32 cellular contexts compared by ENCODE assay signal in the genomic region with DNA sequence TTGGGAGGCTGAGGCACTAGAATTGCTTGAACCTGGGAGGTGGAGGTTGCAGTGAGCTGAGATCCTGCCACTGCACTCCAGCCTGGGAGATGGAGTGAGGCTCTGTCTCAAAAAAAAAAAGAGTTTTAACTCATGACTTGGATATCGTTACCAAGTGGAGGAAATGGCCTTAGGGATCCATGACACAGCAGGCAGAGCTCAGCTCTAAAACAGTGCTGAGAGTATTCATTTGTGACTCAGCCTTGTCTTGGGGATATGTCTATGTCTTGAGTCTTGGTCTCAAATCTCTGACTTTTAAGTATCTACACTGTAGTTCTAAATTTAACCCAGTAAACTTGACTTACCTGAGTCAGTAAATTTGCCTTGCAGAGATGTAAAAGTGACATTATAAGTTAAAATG. TPM values are rescaled to one million over a fixed set of nuclear protein-coding genes. Genes with fewer than 3 reads are reported as not detected.
"Had no signal": no experiment of that assay in that cellular context is flagged by ENCODE, and none has a peak within 500 bp of the region (broad histone marks: within the 10 kb centered on the region; RNA-seq: fewer than 3 reads in every experiment).

No MANE protein-coding gene starts in this region.

- DNase-seq: activated CD4-positive, alpha-beta memory T cell treated with anti-CD3 and anti-CD28 coated beads, Interleukin-2, amount 10 ng/mL, durations not matched to agents 7 days and 5 days; activated CD4-positive, alpha-beta T cell treated with anti-CD3 and anti-CD28 coated beads for 1 hour; activated CD4-positive, alpha-beta T cell treated with anti-CD3 and anti-CD28 coated beads, Interleukin-2, amount 10 ng/mL, durations not matched to agents 7 days and 5 days; activated CD8-positive, alpha-beta memory T cell treated with anti-CD3 and anti-CD28 coated beads, Interleukin-2, amount 50 U/mL, for 48 hours; activated naive CD8-positive, alpha-beta T cell treated with anti-CD3 and anti-CD28 coated beads, Interleukin-2, amount 50 U/mL, for 24 hours; activated T-cell treated with anti-CD3 and anti-CD28 coated beads, Interleukin-2, amount 50 U/mL, for 4 hours; amygdala; effector CD4-positive, alpha-beta T cell; heart right ventricle; left lung; naive B cell; nephron progenitor cell; pancreas; psoas muscle; sigmoid colon; stimulated activated CD4-positive, alpha-beta T cell treated with anti-CD3 and anti-CD28 coated beads, Interleukin-1b, Interleukin-23, amount 100 ng/mL, for 48 hours; stimulated activated naive B cell treated with anti-CD40 and anti-IgM and Interleukin-4, amounts not matched to agents 10 μg/mL and 1 μg/mL and 100 μg/mL, for 72 hours; stomach; T-helper 2 cell; tibial artery; upper lobe of right lung had no signal

- H3K9me3 ChIP-seq: pancreas, psoas muscle, sigmoid colon, suprapubic skin, tibial artery, upper lobe of right lung had no signal

- H3K4me3 Mint-ChIP-seq: activated CD4-positive, alpha-beta memory T cell treated with anti-CD3 and anti-CD28 coated beads, Interleukin-2, amount 10 ng/mL, durations not matched to agents 7 days and 5 days; activated CD4-positive, alpha-beta T cell treated with anti-CD3 and anti-CD28 coated beads, Interleukin-2, amount 10 ng/mL, durations not matched to agents 7 days and 5 days; activated naive CD4-positive, alpha-beta T cell treated with anti-CD3 and anti-CD28 coated beads, Interleukin-2, amount 50 U/mL, for 24 hours; activated naive CD8-positive, alpha-beta T cell treated with anti-CD3 and anti-CD28 coated beads, Interleukin-2, amount 50 U/mL, for 24 hours; activated T-cell treated with anti-CD3 and anti-CD28 coated beads, Interleukin-2, amount 50 U/mL, for 4 hours; activated T-helper 17 cell treated with anti-CD3 and anti-CD28 coated beads, Interleukin-2, amount 50 U/mL, for 72 hours; central memory CD8-positive, alpha-beta T cell; dendritic cell treated with granulocyte-macrophage colony-stimulating factor and Interleukin-4, amounts not matched to agents 40 ng/mL and 50 ng/mL, for 4 days; nephron progenitor cell; stimulated activated naive B cell treated with anti-CD40 and anti-IgM and Interleukin-4, amounts not matched to agents 10 μg/mL and 1 μg/mL and 100 μg/mL, for 72 hours; WTC11 had no signal

- H3K4me1 ChIP-seq: heart right ventricle, left lung, pancreas, psoas muscle, sigmoid colon, stomach, suprapubic skin, tibial artery, upper lobe of right lung had no signal

- H3K4me3 ChIP-seq: heart right ventricle, left lung, lung, pancreas, psoas muscle, sigmoid colon, smooth muscle cell, stomach, suprapubic skin, tibial artery, upper lobe of right lung had no signal

- H3K27ac ChIP-seq: epithelial cell of prostate, heart right ventricle, left lung, pancreas, psoas muscle, sigmoid colon, stomach, suprapubic skin, tibial artery, upper lobe of right lung had no signal

- H3K4me2 ChIP-seq: smooth muscle cell had no signal

- H3K9me3 Mint-ChIP-seq: activated CD4-positive, alpha-beta memory T cell treated with anti-CD3 and anti-CD28 coated beads, Interleukin-2, amount 10 ng/mL, durations not matched to agents 7 days and 5 days; activated naive CD4-positive, alpha-beta T cell treated with anti-CD3 and anti-CD28 coated beads, Interleukin-2, amount 50 U/mL, for 24 hours; activated T-cell treated with anti-CD3 and anti-CD28 coated beads, Interleukin-2, amount 50 U/mL, for 4 hours; activated T-helper 17 cell treated with anti-CD3 and anti-CD28 coated beads, Interleukin-2, amount 50 U/mL, for 72 hours; central memory CD8-positive, alpha-beta T cell had no signal

- H3K36me3 ChIP-seq: heart right ventricle, left lung, pancreas, sigmoid colon, stomach, suprapubic skin, tibial artery, upper lobe of right lung had no signal

- H3K27ac Mint-ChIP-seq: activated CD4-positive, alpha-beta memory T cell treated with anti-CD3 and anti-CD28 coated beads, Interleukin-2, amount 10 ng/mL, durations not matched to agents 7 days and 5 days; activated CD4-positive, alpha-beta T cell treated with anti-CD3 and anti-CD28 coated beads, Interleukin-2, amount 10 ng/mL, durations not matched to agents 7 days and 5 days; activated naive CD4-positive, alpha-beta T cell treated with anti-CD3 and anti-CD28 coated beads, Interleukin-2, amount 50 U/mL, for 24 hours; activated naive CD8-positive, alpha-beta T cell treated with anti-CD3 and anti-CD28 coated beads, Interleukin-2, amount 50 U/mL, for 24 hours; activated T-helper 17 cell treated with anti-CD3 and anti-CD28 coated beads, Interleukin-2, amount 50 U/mL, for 72 hours; dendritic cell treated with granulocyte-macrophage colony-stimulating factor and Interleukin-4, amounts not matched to agents 40 ng/mL and 50 ng/mL, for 4 days; naive B cell; nephron progenitor cell; stimulated activated naive B cell treated with anti-CD40 and anti-IgM and Interleukin-4, amounts not matched to agents 10 μg/mL and 1 μg/mL and 100 μg/mL, for 72 hours; WTC11 had no signal

- ATAC-seq: activated naive CD8-positive, alpha-beta T cell treated with anti-CD3 and anti-CD28 coated beads, Interleukin-2, amount 50 U/mL, for 24 hours; activated T-cell treated with anti-CD3 and anti-CD28 coated beads, Interleukin-2, amount 50 U/mL, for 4 hours; activated T-helper 17 cell treated with anti-CD3 and anti-CD28 coated beads, Interleukin-2, amount 50 U/mL, for 72 hours; heart right ventricle; left lung; pancreas; psoas muscle; stimulated activated naive B cell treated with anti-CD40 and anti-IgM and Interleukin-4, amounts not matched to agents 10 μg/mL and 1 μg/mL and 100 μg/mL, for 72 hours; upper lobe of right lung; WTC11 had no signal

- H3K4me1 Mint-ChIP-seq: activated CD4-positive, alpha-beta memory T cell treated with anti-CD3 and anti-CD28 coated beads, Interleukin-2, amount 10 ng/mL, durations not matched to agents 7 days and 5 days; activated CD4-positive, alpha-beta T cell treated with anti-CD3 and anti-CD28 coated beads, Interleukin-2, amount 10 ng/mL, durations not matched to agents 7 days and 5 days; activated naive CD4-positive, alpha-beta T cell treated with anti-CD3 and anti-CD28 coated beads, Interleukin-2, amount 50 U/mL, for 24 hours; activated naive CD8-positive, alpha-beta T cell treated with anti-CD3 and anti-CD28 coated beads, Interleukin-2, amount 50 U/mL, for 24 hours; activated T-helper 17 cell treated with anti-CD3 and anti-CD28 coated beads, Interleukin-2, amount 50 U/mL, for 72 hours; central memory CD8-positive, alpha-beta T cell; naive B cell had no signal

- H3K36me3 Mint-ChIP-seq: activated naive CD4-positive, alpha-beta T cell treated with anti-CD3 and anti-CD28 coated beads, Interleukin-2, amount 50 U/mL, for 24 hours; naive B cell had no signal

- H3K27me3 ChIP-seq: left lung, pancreas, sigmoid colon, upper lobe of right lung had no signal

RNA-seq across cellular contexts. Expression of gene RBP5, which starts 52.0 kb away (rescaled TPM):
- total RNA-seq: activated T-cell treated with anti-CD3 and anti-CD28 coated beads, Interleukin-2, amount 50 U/mL, for 4 hours; activated T-helper 17 cell treated with anti-CD3 and anti-CD28 coated beads, Interleukin-2, amount 50 U/mL, for 72 hours; fibroblast of lung; fibroblast of villous mesenchyme; smooth muscle cell; stomach had no signal
- polyA plus RNA-seq: fibroblast of lung had no signal
